21 cellular contexts compared by ENCODE assay signal in the genomic region with DNA sequence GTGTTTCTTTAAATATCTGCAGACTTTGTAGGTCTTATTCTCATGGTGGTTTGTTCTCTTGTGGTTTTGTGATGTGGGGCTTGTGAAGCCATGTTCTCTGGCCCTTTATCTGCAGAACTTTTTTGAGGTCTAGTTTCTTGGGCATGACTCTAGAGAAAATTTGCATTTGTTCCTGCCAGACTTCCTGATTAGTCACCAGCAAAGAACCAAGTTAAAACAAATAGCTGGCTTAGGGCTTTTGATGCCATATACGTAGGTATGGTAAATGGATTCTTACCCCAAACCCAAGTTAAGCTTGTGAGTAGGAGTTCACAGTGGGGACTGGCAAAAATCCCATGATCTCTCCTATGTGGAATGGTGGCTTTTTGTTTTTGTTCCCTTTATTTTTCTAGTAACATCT.
DNase-seq lines count a peak whose midpoint lies in the region; ATAC-seq, FAIRE-seq and TF ChIP-seq lines count a peak whose summit lies in the region.
"Had no signal": no experiment of that assay in that cellular context is flagged by ENCODE, and none has a peak within 500 bp of the region (broad histone marks: within the 10 kb centered on the region; RNA-seq: fewer than 3 reads in every experiment).

No MANE protein-coding gene starts in this region.

- H3K27me3 Mint-ChIP-seq in MCF 10A (ENCODE audit: insufficient read depth, unreplicated experiment): no peaks in the 10 kb centered on the region
- H3K27me3 Mint-ChIP-seq in astrocyte (ENCODE audit: low read depth, unreplicated experiment): peaks cover 15% of the 10 kb centered on the region
- peaks cover 18% of the 10 kb centered on the region for H3K27me3 Mint-ChIP-seq in activated naive CD8-positive, alpha-beta T cell treated with anti-CD3 and anti-CD28 coated beads for 36 hours

- no peaks in the 10 kb centered on the region for H4K20me1 ChIP-seq in astrocyte (ENCODE audit: insufficient read depth, low read length)

- H3K9me3 Mint-ChIP-seq in MCF 10A (ENCODE audit: unreplicated experiment) (peaks cover 16% of the 10 kb centered on the region), astrocyte (ENCODE audit: unreplicated experiment) (peaks cover 27% of the 10 kb centered on the region)
- peaks cover 9% of the 10 kb centered on the region for H3K9me3 Mint-ChIP-seq in activated naive CD8-positive, alpha-beta T cell treated with anti-CD3 and anti-CD28 coated beads for 36 hours

- no peak overlapping the region for H3K27ac Mint-ChIP-seq in MCF 10A (ENCODE audit: low read depth, unreplicated experiment)
- peak overlapping the region; percentile 45 for H3K27ac Mint-ChIP-seq in astrocyte (ENCODE audit: unreplicated experiment)
- H3K27ac Mint-ChIP-seq in activated naive CD8-positive, alpha-beta T cell treated with anti-CD3 and anti-CD28 coated beads for 36 hours: no peak overlapping the region
- H3K27ac Mint-ChIP-seq: activated naive CD4-positive, alpha-beta T cell treated with anti-CD3 and anti-CD28 coated beads, Interleukin-2, amount 50 U/mL, for 72 hours; stimulated activated naive B cell treated with anti-CD40 and anti-IgM and Interleukin-4, amounts not matched to agents 10 μg/mL and 1 μg/mL and 100 μg/mL, for 72 hours; T-cell had no signal

- no peak for TF ChIP-seq POLR2A in breast epithelium (IDR thresholded peaks at IDR 0.05)

- no TSS peak for BruUV-seq in MCF 10A (replicated peaks; lab: Mats Ljungman, UMichigan)

- H3K4me1 ChIP-seq in breast epithelium: no peaks in the 10 kb centered on the region
- H3K4me1 ChIP-seq in astrocyte (ENCODE audit: insufficient read depth, low read length): peaks cover 10% of the 10 kb centered on the region
- H3K4me1 ChIP-seq: tibial artery had no signal

- H2AFZ ChIP-seq in astrocyte (ENCODE audit: low read depth, low read length): no peak overlapping the region

- POLR2A ChIA-PET in MCF 10A (lab: Yijun Ruan, JAX): interaction anchor here (0.6 to 1.0 kb wide), 2 partner anchors 13 to 1013 kb away, joined by 3 to 5 read pairs; no protein-coding TSS in a partner anchor

- H3K4me3 ChIP-seq in breast epithelium (no peak overlapping the region), astrocyte (ENCODE audit: insufficient read depth, low read depth, low read length) (no peak overlapping the region), fibroblast of pulmonary artery (replicated peaks; ENCODE audit: low read depth, low read length) (no peak overlapping the region)
- H3K4me3 ChIP-seq: tibial artery had no signal

- H3K36me3 ChIP-seq in breast epithelium (no peaks in the 10 kb centered on the region), astrocyte (ENCODE audit: insufficient read depth, low read length) (no peaks in the 10 kb centered on the region)
- H3K36me3 ChIP-seq: tibial artery had no signal

- H3K27ac ChIP-seq in breast epithelium (no peak overlapping the region), astrocyte (ENCODE audit: low read depth, low read length) (peak overlapping the region; percentile 56)
- H3K27ac ChIP-seq: tibial artery had no signal

- DNase-seq in MCF 10A (ENCODE audit: unreplicated experiment): peak; percentile 16
- DNase-seq in breast epithelium (ENCODE audit: low spot score in 2 of 2): no peak
- DNase-seq in astrocyte (ENCODE audit: low read depth): peak; percentile 92
- DNase-seq in fibroblast of pulmonary artery (ENCODE audit: low read depth): peak; percentile 52
- DNase-seq in stromal cell of bone marrow (ENCODE audit: low read depth): peak; percentile 64
- DNase-seq in Kasumi-1 (lab: John Stamatoyannopoulos, UW): no peak
- no peak for DNase-seq in activated naive CD8-positive, alpha-beta T cell treated with anti-CD3 and anti-CD28 coated beads for 36 hours
- DNase-seq: 8988T; activated T-cell treated with anti-CD3 and anti-CD28 coated beads, Interleukin-2, amount 50 U/mL, for 1 hour; C1 segment of cervical spinal cord; caudate nucleus; MM.1S; NCI-H2081; NCI-H510A treated with DMSO at 0.1 percent for 48 hours; Right ventricle myocardium superior; stimulated activated naive B cell treated with anti-CD40 and anti-IgM and Interleukin-4, amounts not matched to agents 10 μg/mL and 1 μg/mL and 100 μg/mL, for 72 hours; T-cell; tibial artery had no signal

- CTCF ChIA-PET in MCF 10A (lab: Yijun Ruan, JAX): interaction anchor here (1.0 kb wide), 1 partner anchor 9 kb away, joined by 5 read pairs; no protein-coding TSS in a partner anchor

- H3K4me1 Mint-ChIP-seq in MCF 10A (ENCODE audit: insufficient read depth, unreplicated experiment): no peaks in the 10 kb centered on the region
- peaks cover 6% of the 10 kb centered on the region for H3K4me1 Mint-ChIP-seq in astrocyte (ENCODE audit: low read depth, unreplicated experiment)
- no peaks in the 10 kb centered on the region for H3K4me1 Mint-ChIP-seq in activated naive CD8-positive, alpha-beta T cell treated with anti-CD3 and anti-CD28 coated beads for 36 hours
- H3K4me1 Mint-ChIP-seq: stimulated activated naive B cell treated with anti-CD40 and anti-IgM and Interleukin-4, amounts not matched to agents 10 μg/mL and 1 μg/mL and 100 μg/mL, for 72 hours; T-cell had no signal

- H3K9ac ChIP-seq in astrocyte (ENCODE audit: low read length): no peak overlapping the region

- H3K36me3 Mint-ChIP-seq in MCF 10A (ENCODE audit: insufficient read depth, unreplicated experiment): no peaks in the 10 kb centered on the region
- H3K36me3 Mint-ChIP-seq in astrocyte (ENCODE audit: low read depth, unreplicated experiment): peaks cover 4% of the 10 kb centered on the region
- no peaks in the 10 kb centered on the region for H3K36me3 Mint-ChIP-seq in activated naive CD8-positive, alpha-beta T cell treated with anti-CD3 and anti-CD28 coated beads for 36 hours
- H3K36me3 Mint-ChIP-seq: stimulated activated naive B cell treated with anti-CD40 and anti-IgM and Interleukin-4, amounts not matched to agents 10 μg/mL and 1 μg/mL and 100 μg/mL, for 72 hours; T-cell had no signal

- H3K4me3 Mint-ChIP-seq in MCF 10A (ENCODE audit: unreplicated experiment): no peak overlapping the region
- no peak overlapping the region for H3K4me3 Mint-ChIP-seq in astrocyte (ENCODE audit: unreplicated experiment)
- H3K4me3 Mint-ChIP-seq in activated naive CD8-positive, alpha-beta T cell treated with anti-CD3 and anti-CD28 coated beads for 36 hours: no peak overlapping the region
- H3K4me3 Mint-ChIP-seq: stimulated activated naive B cell treated with anti-CD40 and anti-IgM and Interleukin-4, amounts not matched to agents 10 μg/mL and 1 μg/mL and 100 μg/mL, for 72 hours; T-cell had no signal

- intact Hi-C loops in MCF 10A (cut with micrococcal nuclease) (no loop called here), breast epithelium (cut with DNase I; ENCODE audit: low total_unique reads) (no loop called here)

- ATAC-seq in GM21825 (IDR thresholded peaks at IDR 0.05; ENCODE audit: unreplicated experiment): no peak
- ATAC-seq: activated naive CD4-positive, alpha-beta T cell treated with anti-CD3 and anti-CD28 coated beads, Interleukin-2, amount 50 U/mL, for 72 hours; stimulated activated naive B cell treated with anti-CD40 and anti-IgM and Interleukin-4, amounts not matched to agents 10 μg/mL and 1 μg/mL and 100 μg/mL, for 72 hours; T-cell had no signal

- H3K27me3 ChIP-seq in breast epithelium: no peaks in the 10 kb centered on the region
- no peaks in the 10 kb centered on the region for H3K27me3 ChIP-seq in astrocyte (ENCODE audit: insufficient read depth, low read length)

- H3K79me2 ChIP-seq in astrocyte (ENCODE audit: insufficient read depth, low read length): no peaks in the 10 kb centered on the region

- H3K9me3 ChIP-seq in breast epithelium: peaks cover 4 to 10% of the 10 kb centered on the region in 2 donors
- peaks cover 4% of the 10 kb centered on the region for H3K9me3 ChIP-seq in astrocyte (ENCODE audit: insufficient read depth, low read depth, low read length)

- TF ChIP-seq CTCF in MCF 10A (IDR thresholded peaks at IDR 0.05; ENCODE audit: unreplicated experiment): no peak
- no peak for TF ChIP-seq CTCF in breast epithelium (IDR thresholded peaks at IDR 0.05)
- TF ChIP-seq CTCF in astrocyte (IDR thresholded peaks at IDR 0.05; ENCODE audit: insufficient read depth, low read depth, low read length): no peak
- TF ChIP-seq CTCF in fibroblast of pulmonary artery (IDR thresholded peaks at IDR 0.05; ENCODE audit: low read length, missing control alignments): no peak

- peak; percentile 80 for FAIRE-seq in astrocyte (lab: Jason Lieb, UNC)
- FAIRE-seq: GM12892 had no signal

- H3K4me2 ChIP-seq in astrocyte (ENCODE audit: low read length): peak overlapping the region; percentile 7

Comparison
In these comparisons a context has a peak if more than half of its experiments do, and no peak if none do; other contexts are left out.
1. DNase-seq: peak in MCF 10A (single experiment), astrocyte (single experiment), fibroblast of pulmonary artery (single experiment) and stromal cell of bone marrow (single experiment); none in breast epithelium (0 of 2), Kasumi-1 (0 of 2) and activated naive CD8-positive, alpha-beta T cell treated with anti-CD3 and anti-CD28 coated beads for 36 hours (single experiment).